ENCODE assay signal across 8 cellular contexts in genomic region chr13:51435002-51435578, GRCh38. TPM values are rescaled to one million over a fixed set of nuclear protein-coding genes. Genes with fewer than 3 reads are reported as not detected.
A peak's percentile ranks its signal among the peaks of the same experiment; 100 is the strongest.
DNase-seq lines count a peak whose midpoint lies in the region; ATAC-seq and TF ChIP-seq lines count a peak whose summit lies in the region.

No MANE protein-coding gene starts in this region.

- CTCF ChIA-PET in BJ (lab: Yijun Ruan, JAX), result interaction anchor here (0.8 to 1.9 kb wide), 8 partner anchors 15 to 379 kb away, joined by 3 to 6 read pairs (median 4); no protein-coding TSS in a partner anchor

- peaks cover 3% of the 10 kb centered on the region for H3K4me1 Mint-ChIP-seq in memory B cell

- no peaks in the 10 kb centered on the region for H3K9me3 Mint-ChIP-seq in memory B cell

- no peak overlapping the region for H2BK12ac ChIP-seq in neuronal stem cell (ENCODE audit: low read length)

- H4K20me1 ChIP-seq in Karpas-422 (ENCODE audit: insufficient read depth, low read depth, low read length), result no peaks in the 10 kb centered on the region

- H3K27ac ChIP-seq in Karpas-422 (ENCODE audit: low read length) (peak overlapping the region; percentile 36), brain microvascular endothelial cell (no peak overlapping the region), neuronal stem cell (replicated peaks; ENCODE audit: low read length) (no peak overlapping the region)

- H2AK5ac ChIP-seq in neuronal stem cell (ENCODE audit: low read depth, low read length), result no peak overlapping the region

- no peak overlapping the region for H4K8ac ChIP-seq in neuronal stem cell (ENCODE audit: low read depth, low read length)

- H3K4me1 ChIP-seq in Karpas-422 (ENCODE audit: low read length) (peaks cover 51% of the 10 kb centered on the region), neuronal stem cell (ENCODE audit: control insufficient read depth in 2 of 2, insufficient read depth in 1 of 2, low read depth in 1 of 2, low read length in 2 of 2) (no peaks in the 10 kb centered on the region)

- H3K9ac ChIP-seq in Karpas-422 (ENCODE audit: low read length), result no peak overlapping the region
- no peak overlapping the region for H3K9ac ChIP-seq in neuronal stem cell (ENCODE audit: low read depth, low read length, poor library complexity)

- H3K4me3 ChIP-seq in BJ (ENCODE audit: low read depth, low read length), result no peak overlapping the region
- H3K4me3 ChIP-seq in Karpas-422 (ENCODE audit: low read length), result no peak overlapping the region
- no peak overlapping the region for H3K4me3 ChIP-seq in brain microvascular endothelial cell (ENCODE audit: low read depth, low read length)
- no peak overlapping the region for H3K4me3 ChIP-seq in neuronal stem cell (ENCODE audit: low read length in 2 of 2)

- no CpG with 5 or more reads among the region's 1 CpG for WGBS in neuronal stem cell (ENCODE audit: extremely low coverage in 2 of 2, insufficient read length in 2 of 2, insufficient replicate concordance in 1 of 2), 2 donors

- DNase-seq in BJ (ENCODE audit: low read depth) (no peak), Karpas-422 (peak; percentile 73), brain microvascular endothelial cell (no peak), memory B cell (ENCODE audit: low spot score in 2 of 2) (peak in 1 of 2 donors; percentile 29), neuronal stem cell (ENCODE audit: low spot score) (no peak)
- no peak for DNase-seq in stimulated activated CD4-positive, alpha-beta T cell treated with anti-CD3 and anti-CD28 coated beads, Interleukin-4, amount 100 ng/mL, for 1 hour
- DNase-seq in stimulated activated CD4-positive, alpha-beta T cell treated with anti-CD3 and anti-CD28 coated beads, Interleukin-4, amount 100 ng/mL, for 4 hours, result no peak
- no peak for DNase-seq in stimulated activated naive CD8-positive, alpha-beta T cell treated with anti-CD3 and anti-CD28 coated beads, Interleukin-15, Interleukin-2, amounts not matched to agents 100 U/mL and 50 U/mL, for 24 hours

- H3K36me3 ChIP-seq in BJ (ENCODE audit: control insufficient read depth, insufficient read depth, low read length), result no peaks in the 10 kb centered on the region
- peaks cover 42% of the 10 kb centered on the region for H3K36me3 ChIP-seq in Karpas-422 (ENCODE audit: insufficient read depth, low read length)
- H3K36me3 ChIP-seq in brain microvascular endothelial cell (replicated peaks), result peaks cover 2% of the 10 kb centered on the region
- H3K36me3 ChIP-seq in neuronal stem cell (replicated peaks in 1 of 2; ENCODE audit: control insufficient read depth in 2 of 2, insufficient read depth in 2 of 2, low read length in 2 of 2), result peaks cover 0 to 28% of the 10 kb centered on the region in 2 donors

- H3K23ac ChIP-seq in neuronal stem cell (ENCODE audit: low read depth, low read length, poor library complexity), result no peak overlapping the region

- POLR2A ChIA-PET in BJ (lab: Charles Lee), result interaction anchor here (0.6 kb wide), 1 partner anchor 351 kb away, joined by 4 read pairs; no protein-coding TSS in a partner anchor

- H3K4me2 ChIP-seq in Karpas-422 (ENCODE audit: low read depth, low read length, poor library complexity, severe bottlenecking) (no peak overlapping the region), neuronal stem cell (ENCODE audit: insufficient read depth, low read length, poor library complexity, severe bottlenecking) (no peak overlapping the region)

- H2BK15ac ChIP-seq in neuronal stem cell (ENCODE audit: low read length), result no peak overlapping the region

- H3K14ac ChIP-seq in neuronal stem cell (ENCODE audit: low read length), result no peak overlapping the region

- in situ Hi-C loops in brain microvascular endothelial cell (cut with HindIII; ENCODE audit: low pct_ligation_motif_present, low sequenced_read_pairs), result no loop called here

- H3K79me1 ChIP-seq in neuronal stem cell (ENCODE audit: low read depth, low read length), result no peaks in the 10 kb centered on the region

- H2AFZ ChIP-seq in Karpas-422 (ENCODE audit: low read length), result no peak overlapping the region
- H2AFZ ChIP-seq in neuronal stem cell (ENCODE audit: low read length), result no peak overlapping the region

- no peak overlapping the region for H3K18ac ChIP-seq in neuronal stem cell (ENCODE audit: low read length)

- no peaks in the 10 kb centered on the region for H3K27me3 ChIP-seq in BJ (ENCODE audit: control insufficient read depth, insufficient read depth, low read length)
- no peaks in the 10 kb centered on the region for H3K27me3 ChIP-seq in Karpas-422 (ENCODE audit: low read length)
- H3K27me3 ChIP-seq in brain microvascular endothelial cell (replicated peaks), result no peaks in the 10 kb centered on the region
- H3K27me3 ChIP-seq in neuronal stem cell (ENCODE audit: control insufficient read depth in 3 of 3, insufficient read depth in 3 of 3, low read depth in 1 of 3, low read length in 3 of 3), result no peaks in the 10 kb centered on the region

- H3K9me2 ChIP-seq in Karpas-422 (replicated peaks; ENCODE audit: insufficient read depth, low read length), result no peaks in the 10 kb centered on the region

- H3K4me3 Mint-ChIP-seq in memory B cell, result no peak overlapping the region

- H4K91ac ChIP-seq in neuronal stem cell (ENCODE audit: low read depth, low read length, poor library complexity), result no peak overlapping the region

- peaks cover 84% of the 10 kb centered on the region for H3K79me2 ChIP-seq in Karpas-422 (ENCODE audit: low read length)

- no peak overlapping the region for H3K4ac ChIP-seq in neuronal stem cell (ENCODE audit: low read length)

- TF ChIP-seq CTCF in BJ (IDR thresholded peaks at IDR 0.05; ENCODE audit: insufficient read depth, low read depth, low read length) (peak; percentile 51), brain microvascular endothelial cell (IDR thresholded peaks at IDR 0.05; ENCODE audit: low read depth, low read length, missing control alignments) (peak; percentile 34)

- H2BK5ac ChIP-seq in neuronal stem cell (ENCODE audit: low read length), result no peak overlapping the region

- H3K9me3 ChIP-seq in Karpas-422 (ENCODE audit: low read length) (no peaks in the 10 kb centered on the region), neuronal stem cell (replicated peaks in 1 of 2; ENCODE audit: control insufficient read depth in 2 of 2, insufficient read depth in 1 of 2, low read depth in 1 of 2, low read length in 2 of 2) (no peaks in the 10 kb centered on the region)

- no peaks in the 10 kb centered on the region for H3K27me3 Mint-ChIP-seq in memory B cell

- no peak overlapping the region for H3K27ac Mint-ChIP-seq in memory B cell

- peak; percentile 35 for ATAC-seq in memory B cell (ENCODE audit: low read depth)
- ATAC-seq in stimulated activated naive CD8-positive, alpha-beta T cell treated with anti-CD3 and anti-CD28 coated beads, Interleukin-15, Interleukin-2, amounts not matched to agents 100 U/mL and 50 U/mL, for 24 hours, result no peak

- H3K36me3 Mint-ChIP-seq in memory B cell, result no peaks in the 10 kb centered on the region

- no peak overlapping the region for H2BK120ac ChIP-seq in neuronal stem cell (ENCODE audit: low read depth, low read length)

RNA-seq across cellular contexts. Expression of gene INTS6, which starts 17.7 kb away (rescaled TPM):
- 17.2 and 32.0 TPM in 2 replicates for polyA plus RNA-seq in BJ (2011; rRNA removed)
- 40.8 and 65.7 TPM in 2 replicates for polyA minus RNA-seq in BJ (2011; rRNA and poly(A)+ RNA removed)
- total RNA-seq in Karpas-422 (2014; rRNA removed; shearing (Covaris generic); ENCODE audit: low replicate concordance), result 61.0 and 86.2 TPM in 2 replicates
- polyA plus RNA-seq in neuronal stem cell (2013, experiment 1 of 2), result 14.2 TPM
- 13.5 TPM for polyA plus RNA-seq in neuronal stem cell (2013, experiment 2 of 2)
